In the genomic region with DNA sequence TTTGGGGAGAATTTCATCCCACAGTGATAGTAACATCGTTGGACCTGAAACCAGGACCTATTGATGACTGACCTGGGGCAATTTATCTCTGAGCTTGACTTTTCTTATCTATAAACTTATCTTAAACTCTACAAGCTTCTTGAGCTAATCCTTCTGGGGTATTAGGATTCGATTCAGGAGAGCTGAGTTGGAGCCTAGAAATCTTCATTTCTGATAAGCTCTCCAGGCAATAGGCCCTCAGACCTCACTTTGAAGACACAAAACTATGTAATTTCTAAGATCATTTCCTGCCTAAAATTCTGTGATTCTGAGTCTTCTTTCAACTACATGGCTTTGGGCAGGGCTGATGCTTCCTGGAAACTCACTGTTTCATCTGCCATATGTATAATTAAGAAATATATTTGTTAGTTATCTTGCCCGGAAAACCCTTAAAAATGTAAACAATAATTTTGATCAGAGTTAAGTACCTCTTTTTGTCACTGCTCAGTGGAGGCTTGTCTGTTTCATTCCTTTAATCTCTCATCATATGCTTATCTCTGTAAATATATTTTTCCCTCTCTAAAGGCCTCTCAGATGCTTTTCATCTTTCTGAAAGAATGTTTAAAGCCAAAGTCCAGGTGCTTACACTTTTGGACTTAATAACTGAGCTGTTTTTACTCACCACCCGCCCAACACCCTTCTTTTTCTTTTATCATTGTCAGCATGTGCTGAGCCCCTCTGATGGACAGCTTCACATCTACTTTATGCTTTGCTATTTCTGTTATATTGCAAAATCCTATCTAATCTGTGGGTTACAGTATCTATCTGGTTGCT, we compare ENCODE assay signal across 1 cellular context.
TF ChIP-seq lines count a peak whose summit lies in the region.

No MANE protein-coding gene starts in this region.

TF ChIP-seq in A549, 52 proteins besides CTCF, POLR2A, EP300 and RAD21 (continued from another document):
- TF ChIP-seq HMGXB4 (CRISPR knock-in tag; IDR thresholded peaks at IDR 0.05; ENCODE audit: borderline replicate concordance) (no peak), NFE2L2 (conservative IDR thresholded peaks at IDR 0.05; ENCODE audit: low read length) (no peak), FOXS1 (CRISPR knock-in tag; IDR thresholded peaks at IDR 0.05) (no peak), RFX5 (IDR thresholded peaks at IDR 0.05) (no peak), HOXA7 (CRISPR knock-in tag; IDR thresholded peaks at IDR 0.05) (no peak), GATA3 (IDR thresholded peaks at IDR 0.05; ENCODE audit: borderline replicate concordance) (no peak)
- TF ChIP-seq, protein P1, sequence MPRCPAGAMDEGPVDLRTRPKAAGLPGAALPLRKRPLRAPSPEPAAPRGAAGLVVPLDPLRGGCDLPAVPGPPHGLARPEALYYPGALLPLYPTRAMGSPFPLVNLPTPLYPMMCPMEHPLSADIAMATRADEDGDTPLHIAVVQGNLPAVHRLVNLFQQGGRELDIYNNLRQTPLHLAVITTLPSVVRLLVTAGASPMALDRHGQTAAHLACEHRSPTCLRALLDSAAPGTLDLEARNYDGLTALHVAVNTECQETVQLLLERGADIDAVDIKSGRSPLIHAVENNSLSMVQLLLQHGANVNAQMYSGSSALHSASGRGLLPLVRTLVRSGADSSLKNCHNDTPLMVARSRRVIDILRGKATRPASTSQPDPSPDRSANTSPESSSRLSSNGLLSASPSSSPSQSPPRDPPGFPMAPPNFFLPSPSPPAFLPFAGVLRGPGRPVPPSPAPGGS (IDR thresholded peaks at IDR 0.05), result no peak
- TF ChIP-seq, protein P2, sequence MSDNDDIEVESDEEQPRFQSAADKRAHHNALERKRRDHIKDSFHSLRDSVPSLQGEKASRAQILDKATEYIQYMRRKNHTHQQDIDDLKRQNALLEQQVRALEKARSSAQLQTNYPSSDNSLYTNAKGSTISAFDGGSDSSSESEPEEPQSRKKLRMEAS (IDR thresholded peaks at IDR 0.05), result no peak
